1 cellular context compared by ENCODE assay signal in the genomic region with DNA sequence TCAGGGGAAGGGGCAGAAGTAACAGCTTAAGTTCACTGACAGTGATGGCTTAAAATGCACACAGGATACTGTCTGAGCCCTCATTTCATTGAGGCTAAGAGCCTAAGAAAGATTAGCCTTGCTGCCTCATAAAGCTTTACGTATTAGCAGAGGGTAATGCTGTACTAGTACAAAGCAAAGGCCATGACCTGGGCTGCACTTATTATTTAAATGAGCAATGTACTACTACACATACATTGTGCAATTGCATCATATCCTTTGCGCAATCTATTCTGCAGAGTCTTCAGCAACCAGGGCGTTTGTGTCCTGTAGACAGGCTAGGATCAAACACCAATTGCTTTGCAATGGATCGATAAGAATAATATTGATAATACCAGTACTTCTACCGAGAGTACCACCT.
TF ChIP-seq lines count a peak whose summit lies in the region.

No MANE protein-coding gene starts in this region.

TF ChIP-seq in GM23338, 12 proteins besides CTCF, POLR2A, EP300 and RAD21 (continued from another document):
- TF ChIP-seq, protein P1, sequence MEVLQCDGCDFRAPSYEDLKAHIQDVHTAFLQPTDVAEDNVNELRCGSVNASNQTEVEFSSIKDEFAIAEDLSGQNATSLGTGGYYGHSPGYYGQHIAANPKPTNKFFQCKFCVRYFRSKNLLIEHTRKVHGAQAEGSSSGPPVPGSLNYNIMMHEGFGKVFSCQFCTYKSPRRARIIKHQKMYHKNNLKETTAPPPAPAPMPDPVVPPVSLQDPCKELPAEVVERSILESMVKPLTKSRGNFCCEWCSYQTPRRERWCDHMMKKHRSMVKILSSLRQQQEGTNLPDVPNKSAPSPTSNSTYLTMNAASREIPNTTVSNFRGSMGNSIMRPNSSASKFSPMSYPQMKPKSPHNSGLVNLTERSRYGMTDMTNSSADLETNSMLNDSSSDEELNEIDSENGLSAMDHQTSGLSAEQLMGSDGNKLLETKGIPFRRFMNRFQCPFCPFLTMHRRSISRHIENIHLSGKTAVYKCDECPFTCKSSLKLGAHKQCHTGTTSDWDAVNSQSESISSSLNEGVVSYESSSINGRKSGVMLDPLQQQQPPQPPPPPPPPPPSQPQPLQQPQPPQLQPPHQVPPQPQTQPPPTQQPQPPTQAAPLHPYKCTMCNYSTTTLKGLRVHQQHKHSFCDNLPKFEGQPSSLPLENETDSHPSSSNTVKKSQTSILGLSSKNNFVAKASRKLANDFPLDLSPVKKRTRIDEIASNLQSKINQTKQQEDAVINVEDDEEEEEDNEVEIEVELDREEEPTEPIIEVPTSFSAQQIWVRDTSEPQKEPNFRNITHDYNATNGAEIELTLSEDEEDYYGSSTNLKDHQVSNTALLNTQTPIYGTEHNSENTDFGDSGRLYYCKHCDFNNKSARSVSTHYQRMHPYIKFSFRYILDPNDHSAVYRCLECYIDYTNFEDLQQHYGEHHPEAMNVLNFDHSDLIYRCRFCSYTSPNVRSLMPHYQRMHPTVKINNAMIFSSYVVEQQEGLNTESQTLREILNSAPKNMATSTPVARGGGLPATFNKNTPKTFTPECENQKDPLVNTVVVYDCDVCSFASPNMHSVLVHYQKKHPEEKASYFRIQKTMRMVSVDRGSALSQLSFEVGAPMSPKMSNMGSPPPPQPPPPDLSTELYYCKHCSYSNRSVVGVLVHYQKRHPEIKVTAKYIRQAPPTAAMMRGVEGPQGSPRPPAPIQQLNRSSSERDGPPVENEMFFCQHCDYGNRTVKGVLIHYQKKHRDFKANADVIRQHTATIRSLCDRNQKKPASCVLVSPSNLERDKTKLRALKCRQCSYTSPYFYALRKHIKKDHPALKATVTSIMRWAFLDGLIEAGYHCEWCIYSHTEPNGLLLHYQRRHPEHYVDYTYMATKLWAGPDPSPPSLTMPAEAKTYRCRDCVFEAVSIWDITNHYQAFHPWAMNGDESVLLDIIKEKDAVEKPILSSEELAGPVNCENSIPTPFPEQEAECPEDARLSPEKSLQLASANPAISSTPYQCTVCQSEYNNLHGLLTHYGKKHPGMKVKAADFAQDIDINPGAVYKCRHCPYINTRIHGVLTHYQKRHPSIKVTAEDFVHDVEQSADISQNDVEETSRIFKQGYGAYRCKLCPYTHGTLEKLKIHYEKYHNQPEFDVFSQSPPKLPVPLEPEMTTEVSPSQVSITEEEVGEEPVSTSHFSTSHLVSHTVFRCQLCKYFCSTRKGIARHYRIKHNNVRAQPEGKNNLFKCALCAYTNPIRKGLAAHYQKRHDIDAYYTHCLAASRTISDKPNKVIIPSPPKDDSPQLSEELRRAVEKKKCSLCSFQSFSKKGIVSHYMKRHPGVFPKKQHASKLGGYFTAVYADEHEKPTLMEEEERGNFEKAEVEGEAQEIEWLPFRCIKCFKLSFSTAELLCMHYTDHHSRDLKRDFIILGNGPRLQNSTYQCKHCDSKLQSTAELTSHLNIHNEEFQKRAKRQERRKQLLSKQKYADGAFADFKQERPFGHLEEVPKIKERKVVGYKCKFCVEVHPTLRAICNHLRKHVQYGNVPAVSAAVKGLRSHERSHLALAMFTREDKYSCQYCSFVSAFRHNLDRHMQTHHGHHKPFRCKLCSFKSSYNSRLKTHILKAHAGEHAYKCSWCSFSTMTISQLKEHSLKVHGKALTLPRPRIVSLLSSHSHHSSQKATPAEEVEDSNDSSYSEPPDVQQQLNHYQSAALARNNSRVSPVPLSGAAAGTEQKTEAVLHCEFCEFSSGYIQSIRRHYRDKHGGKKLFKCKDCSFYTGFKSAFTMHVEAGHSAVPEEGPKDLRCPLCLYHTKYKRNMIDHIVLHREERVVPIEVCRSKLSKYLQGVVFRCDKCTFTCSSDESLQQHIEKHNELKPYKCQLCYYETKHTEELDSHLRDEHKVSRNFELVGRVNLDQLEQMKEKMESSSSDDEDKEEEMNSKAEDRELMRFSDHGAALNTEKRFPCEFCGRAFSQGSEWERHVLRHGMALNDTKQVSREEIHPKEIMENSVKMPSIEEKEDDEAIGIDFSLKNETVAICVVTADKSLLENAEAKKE (CRISPR knock-in tag; IDR thresholded peaks at IDR 0.05), result no peak
- TF ChIP-seq NANOG (IDR thresholded peaks at IDR 0.05; ENCODE audit: borderline replicate concordance), result no peak
- TF ChIP-seq EZH2phosphoT487 (IDR thresholded peaks at IDR 0.05; ENCODE audit: unreplicated experiment), result no peak
- no peak for TF ChIP-seq POLR2AphosphoS5 (IDR thresholded peaks at IDR 0.05; ENCODE audit: low read depth)
- TF ChIP-seq STAT1 (IDR thresholded peaks at IDR 0.05; ENCODE audit: unreplicated experiment), result no peak
- TF ChIP-seq ZNF331 (CRISPR knock-in tag; IDR thresholded peaks at IDR 0.05; ENCODE audit: low read depth), result no peak
- no peak for TF ChIP-seq CREB1 (CRISPR knock-in tag; IDR thresholded peaks at IDR 0.05; ENCODE audit: low read depth)
- TF ChIP-seq, protein P2, sequence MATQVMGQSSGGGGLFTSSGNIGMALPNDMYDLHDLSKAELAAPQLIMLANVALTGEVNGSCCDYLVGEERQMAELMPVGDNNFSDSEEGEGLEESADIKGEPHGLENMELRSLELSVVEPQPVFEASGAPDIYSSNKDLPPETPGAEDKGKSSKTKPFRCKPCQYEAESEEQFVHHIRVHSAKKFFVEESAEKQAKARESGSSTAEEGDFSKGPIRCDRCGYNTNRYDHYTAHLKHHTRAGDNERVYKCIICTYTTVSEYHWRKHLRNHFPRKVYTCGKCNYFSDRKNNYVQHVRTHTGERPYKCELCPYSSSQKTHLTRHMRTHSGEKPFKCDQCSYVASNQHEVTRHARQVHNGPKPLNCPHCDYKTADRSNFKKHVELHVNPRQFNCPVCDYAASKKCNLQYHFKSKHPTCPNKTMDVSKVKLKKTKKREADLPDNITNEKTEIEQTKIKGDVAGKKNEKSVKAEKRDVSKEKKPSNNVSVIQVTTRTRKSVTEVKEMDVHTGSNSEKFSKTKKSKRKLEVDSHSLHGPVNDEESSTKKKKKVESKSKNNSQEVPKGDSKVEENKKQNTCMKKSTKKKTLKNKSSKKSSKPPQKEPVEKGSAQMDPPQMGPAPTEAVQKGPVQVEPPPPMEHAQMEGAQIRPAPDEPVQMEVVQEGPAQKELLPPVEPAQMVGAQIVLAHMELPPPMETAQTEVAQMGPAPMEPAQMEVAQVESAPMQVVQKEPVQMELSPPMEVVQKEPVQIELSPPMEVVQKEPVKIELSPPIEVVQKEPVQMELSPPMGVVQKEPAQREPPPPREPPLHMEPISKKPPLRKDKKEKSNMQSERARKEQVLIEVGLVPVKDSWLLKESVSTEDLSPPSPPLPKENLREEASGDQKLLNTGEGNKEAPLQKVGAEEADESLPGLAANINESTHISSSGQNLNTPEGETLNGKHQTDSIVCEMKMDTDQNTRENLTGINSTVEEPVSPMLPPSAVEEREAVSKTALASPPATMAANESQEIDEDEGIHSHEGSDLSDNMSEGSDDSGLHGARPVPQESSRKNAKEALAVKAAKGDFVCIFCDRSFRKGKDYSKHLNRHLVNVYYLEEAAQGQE (IDR thresholded peaks at IDR 0.05; ENCODE audit: unreplicated experiment), result no peak
- no peak for TF ChIP-seq ZNF114 (CRISPR knock-in tag; IDR thresholded peaks at IDR 0.05)
